Comparison of ENCODE assay signal across 5 cellular contexts in the genomic region with DNA sequence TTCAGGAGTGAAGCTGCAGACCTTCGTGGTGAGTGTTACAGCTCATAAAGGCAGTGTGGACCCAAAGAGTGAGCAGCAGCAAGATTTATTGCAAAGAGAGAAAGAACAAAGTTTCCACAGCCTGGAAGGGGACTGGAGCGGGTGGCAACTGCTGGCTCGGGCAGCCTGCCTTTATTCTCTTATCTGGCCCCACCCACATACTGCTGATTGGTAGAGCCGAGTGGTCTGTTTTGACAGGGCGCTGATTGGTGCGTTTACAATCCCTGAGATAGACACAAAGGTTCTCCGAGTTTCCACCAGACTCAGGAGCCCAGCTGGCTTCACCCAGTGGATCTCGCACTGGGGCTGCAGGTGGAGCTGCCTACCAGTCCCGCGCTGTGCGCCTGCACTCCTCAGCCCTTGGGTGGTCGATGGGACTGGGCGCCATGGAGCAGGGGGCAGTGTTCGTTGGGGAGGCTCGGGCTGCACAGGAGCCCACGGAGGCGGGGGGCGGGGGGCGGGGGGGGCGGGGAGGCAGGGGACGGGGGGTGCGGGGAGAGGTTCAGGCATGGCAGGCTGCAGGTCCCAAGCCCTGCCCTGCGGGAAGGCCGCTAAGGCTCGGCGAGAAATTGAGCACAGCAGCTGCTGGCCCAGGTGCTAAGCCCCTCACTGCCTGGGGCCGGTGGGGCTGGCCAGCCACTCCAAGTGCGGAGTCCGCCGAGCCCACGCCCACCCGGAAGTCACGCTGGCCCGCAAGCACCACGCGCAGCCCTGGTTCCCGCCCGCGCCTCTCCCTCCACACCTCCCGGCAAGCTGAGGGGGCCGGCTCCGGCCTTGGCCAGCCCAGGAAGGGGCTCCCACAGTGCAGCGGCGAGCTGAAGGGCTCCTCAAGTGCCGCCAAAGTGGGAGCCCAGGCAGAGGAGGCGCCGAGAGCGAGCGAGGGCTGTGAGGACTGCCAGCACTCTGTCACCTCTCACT. TPM values are rescaled to one million over a fixed set of nuclear protein-coding genes. Genes with fewer than 3 reads are reported as not detected.
"Had no signal": no experiment of that assay in that cellular context is flagged by ENCODE, and none has a peak within 500 bp of the region (broad histone marks: within the 10 kb centered on the region; RNA-seq: fewer than 3 reads in every experiment).

No MANE protein-coding gene starts in this region.

RNA-seq across cellular contexts. Expression of gene EN2, which starts 59.9 kb away (rescaled TPM):
- total RNA-seq: GM23248, GM23338, H1, H7, HFFc6 had no signal
- polyA plus RNA-seq: GM23248, GM23338, H1 had no signal
